ENCODE assay signal across 1 cellular context in genomic region chr17:40726919-40727318, GRCh38.
TF ChIP-seq lines count a peak whose summit lies in the region.

No MANE protein-coding gene starts in this region.

TF ChIP-seq in HCT116, 20 proteins besides CTCF, POLR2A, EP300 and RAD21 (continued from another document):
- TF ChIP-seq REST (IDR thresholded peaks at IDR 0.05; ENCODE audit: low read depth): no peak
- no peak for TF ChIP-seq JUND (IDR thresholded peaks at IDR 0.05)
- TF ChIP-seq TCF7L2 (IDR thresholded peaks at IDR 0.05; ENCODE audit: borderline replicate concordance, extremely low read depth, insufficient read depth, insufficient read length): no peak
- TF ChIP-seq ELF1 (IDR thresholded peaks at IDR 0.05; ENCODE audit: borderline replicate concordance, low read depth): no peak
- no peak for TF ChIP-seq SP1 (IDR thresholded peaks at IDR 0.05; ENCODE audit: low read depth)
- TF ChIP-seq POLR2AphosphoS5 (IDR thresholded peaks at IDR 0.05; ENCODE audit: low read depth, low read length): no peak
- TF ChIP-seq CEBPB (IDR thresholded peaks at IDR 0.05; ENCODE audit: low read depth): no peak
- TF ChIP-seq ZNF274 (IDR thresholded peaks at IDR 0.05; ENCODE audit: low read depth, low read length): no peak
- no peak for TF ChIP-seq YY1 (IDR thresholded peaks at IDR 0.05; ENCODE audit: extremely low read depth, insufficient replicate concordance, low read depth, low read length)
- no peak for TF ChIP-seq SRF (IDR thresholded peaks at IDR 0.05; ENCODE audit: low read depth)
